Comparison of ENCODE assay signal across 9 cellular contexts in the genomic region with DNA sequence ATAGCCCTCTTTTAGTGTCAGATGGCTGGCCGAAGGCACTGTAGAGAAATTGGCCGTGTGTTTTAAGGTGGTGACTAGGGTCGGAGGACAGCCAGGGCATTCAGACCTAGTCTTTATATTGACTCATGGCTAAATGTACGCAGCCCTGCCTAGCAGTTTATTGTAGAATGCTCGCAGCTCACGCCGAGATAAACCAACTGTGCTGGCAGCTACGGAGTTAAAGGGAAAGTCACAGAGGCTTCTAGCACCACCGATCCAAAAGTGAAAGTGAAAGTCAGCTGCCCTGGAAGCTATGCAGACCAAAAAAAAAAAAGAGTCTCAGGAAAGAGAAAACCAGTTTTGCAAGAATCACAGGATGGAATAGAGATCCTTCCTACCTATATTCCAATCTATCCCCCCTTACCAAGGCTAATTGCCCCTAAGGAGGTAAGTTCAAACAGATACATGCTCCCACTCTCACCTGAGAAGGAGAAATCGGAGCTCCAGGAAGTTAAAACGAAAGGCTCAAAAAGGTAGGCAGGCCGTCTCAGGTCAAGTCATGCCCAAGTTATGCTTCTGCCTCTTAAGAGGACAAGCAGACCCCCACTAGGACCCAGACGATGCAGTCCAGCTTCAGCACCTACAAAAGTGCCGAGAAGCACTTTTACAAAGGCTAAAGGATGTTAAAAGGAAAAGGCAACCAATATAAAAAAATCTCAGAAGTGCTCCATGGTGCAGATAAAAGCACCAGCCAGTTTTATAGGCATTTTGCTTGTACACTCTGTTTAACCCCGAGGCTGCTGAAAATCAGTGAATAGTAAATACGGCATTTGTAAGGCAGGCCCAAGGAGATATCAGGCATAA. TPM values are rescaled to one million over a fixed set of nuclear protein-coding genes. Genes with fewer than 3 reads are reported as not detected.
DNase-seq lines count a peak whose midpoint lies in the region; ATAC-seq and TF ChIP-seq lines count a peak whose summit lies in the region.
"Had no signal": no experiment of that assay in that cellular context is flagged by ENCODE, and none has a peak within 500 bp of the region (broad histone marks: within the 10 kb centered on the region; RNA-seq: fewer than 3 reads in every experiment).

No MANE protein-coding gene starts in this region.

- no peak overlapping the region for H3K4me3 Mint-ChIP-seq in activated naive CD8-positive, alpha-beta T cell treated with anti-CD3 and anti-CD28 coated beads for 36 hours
- H3K4me3 Mint-ChIP-seq in chondrocyte (ENCODE audit: unreplicated experiment) = no peak overlapping the region
- H3K4me3 Mint-ChIP-seq: activated naive CD8-positive, alpha-beta T cell had no signal

- no peaks in the 10 kb centered on the region for H3K27me3 ChIP-seq in DND-41 (ENCODE audit: insufficient read depth, low read length, poor library complexity)
- no peaks in the 10 kb centered on the region for H3K27me3 ChIP-seq in osteoblast (ENCODE audit: insufficient read depth, low read length)

- H3K27ac Mint-ChIP-seq in activated naive CD8-positive, alpha-beta T cell treated with anti-CD3 and anti-CD28 coated beads for 36 hours = no peak overlapping the region
- no peak overlapping the region for H3K27ac Mint-ChIP-seq in chondrocyte (ENCODE audit: unreplicated experiment)
- H3K27ac Mint-ChIP-seq: activated naive CD8-positive, alpha-beta T cell had no signal

- peak; percentile 85 for ATAC-seq in DND-41 (ENCODE audit: insufficient read depth, low read depth)
- peak; percentile 36 for ATAC-seq in GM21737 (IDR thresholded peaks at IDR 0.05; ENCODE audit: unreplicated experiment)
- ATAC-seq in Right ventricle myocardium inferior = peak; percentile 84

- H3K4me1 ChIP-seq in DND-41 (ENCODE audit: insufficient read depth, low read length) = peaks cover 34% of the 10 kb centered on the region
- peaks cover 50% of the 10 kb centered on the region for H3K4me1 ChIP-seq in osteoblast (ENCODE audit: insufficient read depth, low read length)

- H3K36me3 ChIP-seq in DND-41 (ENCODE audit: insufficient read depth, low read length) (no peaks in the 10 kb centered on the region), osteoblast (ENCODE audit: insufficient read depth, low read length) (no peaks in the 10 kb centered on the region)

- H3K9me3 ChIP-seq in DND-41 (ENCODE audit: insufficient read depth, low read length, severe bottlenecking) = no peaks in the 10 kb centered on the region
- no peaks in the 10 kb centered on the region for H3K9me3 ChIP-seq in osteoblast (ENCODE audit: low read depth, low read length)

- peak overlapping the region; percentile 98 for H2AFZ ChIP-seq in DND-41 (ENCODE audit: low read depth, low read length)
- peak overlapping the region; percentile 99 for H2AFZ ChIP-seq in osteoblast (ENCODE audit: low read length)

- H3K79me2 ChIP-seq in DND-41 (ENCODE audit: insufficient read depth, low read length) (no peaks in the 10 kb centered on the region), osteoblast (ENCODE audit: insufficient read depth, low read length) (no peaks in the 10 kb centered on the region)

- TF ChIP-seq CTCF in DND-41 (IDR thresholded peaks at IDR 0.05; ENCODE audit: borderline replicate concordance, extremely low read depth, low read length, poor library complexity, severe bottlenecking) (no peak), RWPE1 (conservative IDR thresholded peaks at IDR 0.05; ENCODE audit: low read depth) (no peak), osteoblast (IDR thresholded peaks at IDR 0.05; ENCODE audit: extremely low read depth, low read depth, low read length) (no peak), chondrocyte (IDR thresholded peaks at IDR 0.05) (no peak)

- CTCF ChIA-PET in RWPE1 (lab: Yijun Ruan, JAX) = interaction anchor here (0.7 kb wide), 1 partner anchor 34 kb away, joined by 4 read pairs; no protein-coding TSS in a partner anchor

- H3K9ac ChIP-seq in DND-41 (ENCODE audit: low read depth, low read length) = peak overlapping the region; percentile 66

- no peaks in the 10 kb centered on the region for H3K27me3 Mint-ChIP-seq in activated naive CD8-positive, alpha-beta T cell treated with anti-CD3 and anti-CD28 coated beads for 36 hours
- H3K27me3 Mint-ChIP-seq in chondrocyte (ENCODE audit: low read depth) = no peaks in the 10 kb centered on the region
- H3K27me3 Mint-ChIP-seq: activated naive CD8-positive, alpha-beta T cell had no signal

- H3K4me2 ChIP-seq in DND-41 (ENCODE audit: insufficient read depth, low read length) (peak overlapping the region; percentile 87), osteoblast (ENCODE audit: insufficient read depth, low read length) (peak overlapping the region; percentile 93)

- peak overlapping the region; percentile 93 for H3K27ac ChIP-seq in DND-41 (ENCODE audit: low read length)
- peak overlapping the region; percentile 96 for H3K27ac ChIP-seq in RWPE1
- peak overlapping the region; percentile 55 for H3K27ac ChIP-seq in osteoblast (ENCODE audit: low read depth, low read length)

- POLR2A ChIA-PET in RWPE1 (lab: Yijun Ruan, JAX; ENCODE audit: low non-redundant PET) = interaction anchor here (0.5 kb wide), 1 partner anchor 67 kb away, joined by 3 read pairs; no protein-coding TSS in a partner anchor

- H4K20me1 ChIP-seq in DND-41 (ENCODE audit: insufficient read depth, low read length) = no peaks in the 10 kb centered on the region
- H4K20me1 ChIP-seq in osteoblast (ENCODE audit: insufficient read depth, low read length) = no peaks in the 10 kb centered on the region

- peaks cover 54% of the 10 kb centered on the region for H3K36me3 Mint-ChIP-seq in activated naive CD8-positive, alpha-beta T cell treated with anti-CD3 and anti-CD28 coated beads for 36 hours
- no peaks in the 10 kb centered on the region for H3K36me3 Mint-ChIP-seq in chondrocyte (ENCODE audit: low read depth)

- intact Hi-C loops in Right ventricle myocardium inferior (cut with DNase I) = loop anchor here (10.0 kb wide), 2 partner anchors 150 to 360 kb away; partner anchors contain the start of genes GABARAPL1 and YBX3

- H3K9me3 Mint-ChIP-seq in activated naive CD8-positive, alpha-beta T cell treated with anti-CD3 and anti-CD28 coated beads for 36 hours = peaks cover 16% of the 10 kb centered on the region
- peaks cover 3% of the 10 kb centered on the region for H3K9me3 Mint-ChIP-seq in chondrocyte (ENCODE audit: low read depth)

- H3K4me3 ChIP-seq in DND-41 (ENCODE audit: low read depth in 1 of 2, low read length in 2 of 2) = peak overlapping the region; percentile 18 to 62
- peak overlapping the region; percentile 64 for H3K4me3 ChIP-seq in Jurkat, Clone E6-1 (ENCODE audit: low read length)
- peak overlapping the region; percentile 77 for H3K4me3 ChIP-seq in osteoblast (ENCODE audit: insufficient read depth, low read length)

- DNase-seq in DND-41 (peak; percentile 83), RWPE1 (ENCODE audit: low spot score) (peak; percentile 62), Right ventricle myocardium inferior (ENCODE audit: missing footprints) (no peak), osteoblast (ENCODE audit: insufficient read length, low spot score, missing footprints) (no peak), chondrocyte (ENCODE audit: low spot score) (no peak)
- peak; percentile 86 for DNase-seq in Jurkat, Clone E6-1 (ENCODE audit: low read depth, low spot score)
- peak; percentile 70 for DNase-seq in activated naive CD8-positive, alpha-beta T cell treated with anti-CD3 and anti-CD28 coated beads for 36 hours

- peaks cover 42% of the 10 kb centered on the region for H3K4me1 Mint-ChIP-seq in activated naive CD8-positive, alpha-beta T cell treated with anti-CD3 and anti-CD28 coated beads for 36 hours
- H3K4me1 Mint-ChIP-seq in chondrocyte (ENCODE audit: low read depth) = peaks cover 11% of the 10 kb centered on the region

RNA-seq across cellular contexts. Expression of gene KLRK1, which starts 24.8 kb away (rescaled TPM):
- not detected for polyA plus RNA-seq in Jurkat, Clone E6-1 (2012; ENCODE audit: insufficient read depth, insufficient read length)
- 100 to 1,000 TPM; 112 to 114 TPM for total RNA-seq in activated naive CD8-positive, alpha-beta T cell treated with anti-CD3 and anti-CD28 coated beads for 36 hours
- total RNA-seq in Right ventricle myocardium inferior = 1.2 TPM
- under 0.01 TPM in 1 of 2 replicates, not detected in the other for total RNA-seq in osteoblast
- not detected in 3 replicates for total RNA-seq in chondrocyte

RNA-seq across cellular contexts. Expression of gene KLRC4, which starts 44.5 kb away (rescaled TPM):
- not detected for polyA plus RNA-seq in Jurkat, Clone E6-1 (2012; ENCODE audit: insufficient read depth, insufficient read length)
- 1 to 10 TPM; 2.4 TPM for total RNA-seq in activated naive CD8-positive, alpha-beta T cell treated with anti-CD3 and anti-CD28 coated beads for 36 hours
- not detected for total RNA-seq in Right ventricle myocardium inferior
- total RNA-seq in osteoblast = not detected in 2 replicates
- not detected in 3 replicates for total RNA-seq in chondrocyte

RNA-seq across cellular contexts. Expression of gene KLRC3, which starts 55.3 kb away (rescaled TPM):
- not detected for polyA plus RNA-seq in Jurkat, Clone E6-1 (2012; ENCODE audit: insufficient read depth, insufficient read length)
- 1 to 10 TPM in 1 of 2 experiments, under 1 TPM in 1; 0.64 to 1.1 TPM for total RNA-seq in activated naive CD8-positive, alpha-beta T cell treated with anti-CD3 and anti-CD28 coated beads for 36 hours
- not detected for total RNA-seq in Right ventricle myocardium inferior
- total RNA-seq in osteoblast = 0.72 TPM in 1 of 2 replicates, not detected in the other
- total RNA-seq in chondrocyte = not detected in 3 replicates

RNA-seq across cellular contexts. Expression of gene KLRD1, which starts 57.4 kb away (rescaled TPM):
- polyA plus RNA-seq in Jurkat, Clone E6-1 (2012; ENCODE audit: insufficient read depth, insufficient read length) = not detected
- total RNA-seq in activated naive CD8-positive, alpha-beta T cell treated with anti-CD3 and anti-CD28 coated beads for 36 hours = 1 to 10 TPM; 2.0 to 2.6 TPM
- total RNA-seq in Right ventricle myocardium inferior (2.3 TPM), osteoblast (0.29 and 0.36 TPM in 2 replicates), chondrocyte (0.21 to 0.46 TPM (median 0.22 TPM) in 3 replicates)

Comparison
In these comparisons a context has a peak if more than half of its experiments do, and no peak if none do; other contexts are left out.
1. DNase-seq: peak in DND-41 (single experiment), Jurkat, Clone E6-1 (single experiment), RWPE1 (single experiment) and activated naive CD8-positive, alpha-beta T cell treated with anti-CD3 and anti-CD28 coated beads for 36 hours (single experiment); none in Right ventricle myocardium inferior (single experiment), osteoblast (single experiment) and chondrocyte (single experiment).
2. RNA of gene KLRK1, which starts 24.8 kb away (total RNA-seq): 112 to 114 TPM in activated naive CD8-positive, alpha-beta T cell treated with anti-CD3 and anti-CD28 coated beads for 36 hours; 1.2 TPM in Right ventricle myocardium inferior (single experiment), under 0.01 TPM in osteoblast and not detected in chondrocyte; every median in the first group is over 10 times any median in the second.
3. Peak in every context shown above with its lines, with median percentiles within 50 percentile points of each other: ATAC-seq, H3K27ac ChIP-seq and H3K4me3 ChIP-seq.